16 cellular contexts compared by ENCODE assay signal in the genomic region with DNA sequence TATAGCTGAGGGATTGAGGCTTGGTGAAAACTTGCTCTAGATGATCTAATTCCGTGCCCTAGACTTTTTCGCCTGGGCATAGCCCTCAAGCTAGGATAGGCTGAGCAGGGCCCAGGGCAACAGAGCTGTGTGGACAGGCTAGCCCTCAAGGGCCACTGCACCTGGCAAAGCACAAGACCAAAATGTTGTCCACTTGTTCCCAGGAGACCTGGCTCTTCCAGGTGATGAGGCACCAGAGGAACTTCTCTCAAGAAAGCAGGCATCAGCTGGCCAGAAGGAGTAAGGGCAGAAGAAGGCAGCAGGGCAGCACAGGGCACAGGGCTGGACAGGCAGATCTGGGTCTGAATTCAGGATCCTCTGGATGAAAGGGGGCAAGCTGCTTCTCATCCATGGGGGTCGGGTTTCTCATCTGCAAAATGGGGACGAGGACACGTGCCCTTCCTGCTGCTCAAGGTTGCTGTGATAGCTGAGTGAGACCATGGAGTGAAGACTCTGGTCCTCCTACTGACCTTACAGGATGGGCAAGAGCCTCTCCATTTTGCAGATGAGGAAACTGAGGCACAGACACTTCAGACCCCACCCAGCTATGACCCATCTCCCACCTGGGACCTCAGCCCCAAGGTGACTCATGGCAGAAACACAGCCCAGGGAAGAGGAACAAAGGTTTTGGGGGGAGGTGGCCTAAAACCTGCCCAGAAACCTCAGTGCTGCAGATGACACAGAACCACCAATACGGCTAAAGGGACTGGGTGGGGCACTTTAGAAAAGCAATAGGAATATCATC. TPM values are rescaled to one million over a fixed set of nuclear protein-coding genes. Genes with fewer than 3 reads are reported as not detected.
DNase-seq lines count a peak whose midpoint lies in the region; ATAC-seq and TF ChIP-seq lines count a peak whose summit lies in the region.
"Had no signal": no experiment of that assay in that cellular context is flagged by ENCODE, and none has a peak within 500 bp of the region (broad histone marks: within the 10 kb centered on the region; RNA-seq: fewer than 3 reads in every experiment).

No MANE protein-coding gene starts in this region.

- H3K27me3 Mint-ChIP-seq in activated T-cell treated with anti-CD3 and anti-CD28 coated beads, Interleukin-2, amount 50 U/mL, for 24 hours = peaks cover 20% of the 10 kb centered on the region
- peaks cover 2% of the 10 kb centered on the region for H3K27me3 Mint-ChIP-seq in activated T-cell treated with anti-CD3 and anti-CD28 coated beads, Interleukin-2, amount 50 U/mL, for 4 hours (ENCODE audit: low read depth)

- H3K4me1 ChIP-seq in adipocyte (ENCODE audit: control insufficient read depth, insufficient read depth, low read length) = peaks cover 9% of the 10 kb centered on the region
- peaks cover 8% of the 10 kb centered on the region for H3K4me1 ChIP-seq in vagina
- H3K4me1 ChIP-seq: BE2C had no signal

- H3K27me3 ChIP-seq in adipocyte (replicated peaks; ENCODE audit: control insufficient read depth, insufficient read depth, low read length) = peaks cover 26% of the 10 kb centered on the region
- no peaks in the 10 kb centered on the region for H3K27me3 ChIP-seq in vagina
- H3K27me3 ChIP-seq: BE2C had no signal

- intact Hi-C loops in lower leg skin (cut with DNase I; ENCODE audit: low total_unique reads) (no loop called here), vagina (cut with DNase I) (loop anchor here (1.0 kb wide), 1 partner anchor 168 kb away; no protein-coding TSS in a partner anchor), head of caudate nucleus (cut with DNase I) (loop anchor here (2.0 to 10.0 kb wide), 2 partner anchors 167 to 479 kb away; no protein-coding TSS in a partner anchor)

- H3K9ac ChIP-seq in adipocyte (ENCODE audit: low read length) = peak overlapping the region; percentile 16

- WGBS in lower leg skin, 2 donors = 86 to 92% methylated on average over 3 to 6 of the region's 6 CpGs

- H3K9me3 Mint-ChIP-seq in activated T-cell treated with anti-CD3 and anti-CD28 coated beads, Interleukin-2, amount 50 U/mL, for 24 hours = no peaks in the 10 kb centered on the region
- no peaks in the 10 kb centered on the region for H3K9me3 Mint-ChIP-seq in activated T-cell treated with anti-CD3 and anti-CD28 coated beads, Interleukin-2, amount 50 U/mL, for 4 hours
- H3K9me3 Mint-ChIP-seq: CD4-positive, alpha-beta memory T cell had no signal

- H3K36me3 ChIP-seq in adipocyte (ENCODE audit: control insufficient read depth, insufficient read depth, low read length, severe bottlenecking) = no peaks in the 10 kb centered on the region
- no peaks in the 10 kb centered on the region for H3K36me3 ChIP-seq in vagina
- H3K36me3 ChIP-seq: BE2C had no signal

- TF ChIP-seq CTCF in lower leg skin (IDR thresholded peaks at IDR 0.05) (no peak), vagina (IDR thresholded peaks at IDR 0.05) (no peak)

- ATAC-seq in activated T-cell treated with anti-CD3 and anti-CD28 coated beads, Interleukin-2, amount 50 U/mL, for 4 hours = no peak
- no peak for ATAC-seq in HG02884 (IDR thresholded peaks at IDR 0.05; ENCODE audit: unreplicated experiment)

- no peak overlapping the region for H3K27ac Mint-ChIP-seq in activated T-cell treated with anti-CD3 and anti-CD28 coated beads, Interleukin-2, amount 50 U/mL, for 24 hours

- TF ChIP-seq POLR2A in lower leg skin (IDR thresholded peaks at IDR 0.05) = no peak
- no peak for TF ChIP-seq POLR2A in vagina (IDR thresholded peaks at IDR 0.05)

- H3K4me3 ChIP-seq in adipocyte (ENCODE audit: low read length) (no peak overlapping the region), lower leg skin (ENCODE audit: low read depth, poor library complexity, severe bottlenecking) (no peak overlapping the region), vagina (no peak overlapping the region)
- H3K4me3 ChIP-seq: PC-9 had no signal

- H3K4me3 Mint-ChIP-seq in activated T-cell treated with anti-CD3 and anti-CD28 coated beads, Interleukin-2, amount 50 U/mL, for 24 hours = no peak overlapping the region
- H3K4me3 Mint-ChIP-seq in activated T-cell treated with anti-CD3 and anti-CD28 coated beads, Interleukin-2, amount 50 U/mL, for 4 hours = no peak overlapping the region
- H3K4me3 Mint-ChIP-seq: CD4-positive, alpha-beta memory T cell had no signal

- no peaks in the 10 kb centered on the region for H3K36me3 Mint-ChIP-seq in activated T-cell treated with anti-CD3 and anti-CD28 coated beads, Interleukin-2, amount 50 U/mL, for 24 hours (ENCODE audit: low read depth)
- H3K36me3 Mint-ChIP-seq in activated T-cell treated with anti-CD3 and anti-CD28 coated beads, Interleukin-2, amount 50 U/mL, for 4 hours (ENCODE audit: insufficient read depth) = no peaks in the 10 kb centered on the region
- H3K36me3 Mint-ChIP-seq: CD4-positive, alpha-beta memory T cell had no signal

- DNase-seq in activated T-cell treated with anti-CD3 and anti-CD28 coated beads, Interleukin-2, amount 50 U/mL, for 24 hours = peak; percentile 26
- no peak for DNase-seq in activated T-cell treated with anti-CD3 and anti-CD28 coated beads, Interleukin-2, amount 50 U/mL, for 4 hours
- DNase-seq in adipocyte (ENCODE audit: low read depth) (no peak), lower leg skin (ENCODE audit: low spot score in 2 of 2) (peak; percentile 10 to 71), vagina (ENCODE audit: extremely low spot score in 2 of 2) (peak; percentile 75 to 91), head of caudate nucleus (no peak)
- DNase-seq: BE2C; CD4-positive, alpha-beta memory T cell; DND-41; GF-D8; GOT3; KG1; NCI-H1092 treated with DMSO at 0.1 percent for 48 hours; NCI-H1694; PC-9 had no signal

- H3K4me1 Mint-ChIP-seq in activated T-cell treated with anti-CD3 and anti-CD28 coated beads, Interleukin-2, amount 50 U/mL, for 24 hours (ENCODE audit: low read depth) = peaks cover 14% of the 10 kb centered on the region
- peaks cover 25% of the 10 kb centered on the region for H3K4me1 Mint-ChIP-seq in activated T-cell treated with anti-CD3 and anti-CD28 coated beads, Interleukin-2, amount 50 U/mL, for 4 hours (ENCODE audit: low read depth)

- H3K27ac ChIP-seq in vagina = no peak overlapping the region
- H3K27ac ChIP-seq: PC-9 had no signal

- H3K9me3 ChIP-seq in adipocyte (ENCODE audit: control insufficient read depth, low read length) (no peaks in the 10 kb centered on the region), vagina (no peaks in the 10 kb centered on the region)
- H3K9me3 ChIP-seq: BE2C had no signal

RNA-seq across cellular contexts. Expression of gene PRDM11, which starts 42.2 kb away (rescaled TPM):
- 1 to 10 TPM; 6.0 to 8.5 (median 6.8) TPM for total RNA-seq in activated T-cell treated with anti-CD3 and anti-CD28 coated beads, Interleukin-2, amount 50 U/mL, for 4 hours
- total RNA-seq in lower leg skin (1 to 10 TPM; 3.2 to 9.5 (median 6.6) TPM), vagina (15.2 TPM)

Comparison
In these comparisons a context has a peak if more than half of its experiments do, and no peak if none do; other contexts are left out.
1. DNase-seq: peak in activated T-cell treated with anti-CD3 and anti-CD28 coated beads, Interleukin-2, amount 50 U/mL, for 24 hours (single experiment), lower leg skin (2 of 2) and vagina (2 of 2); none in activated T-cell treated with anti-CD3 and anti-CD28 coated beads, Interleukin-2, amount 50 U/mL, for 4 hours (single experiment), adipocyte (single experiment) and head of caudate nucleus (0 of 42).